In genomic region chr21:29304577-29304976, GRCh38 we compare ENCODE assay signal across 1 cellular context.
TF ChIP-seq lines count a peak whose summit lies in the region.

No MANE protein-coding gene starts in this region.

TF ChIP-seq in GM12878, 131 proteins besides CTCF, POLR2A, EP300 and RAD21:
- TF ChIP-seq SPI1 (IDR thresholded peaks at IDR 0.05; ENCODE audit: borderline replicate concordance, insufficient read depth, low read depth, low read length) (peak; percentile 38; the same call in 1 of the 2 replicates), BCL3 (IDR thresholded peaks at IDR 0.05; ENCODE audit: borderline replicate concordance, insufficient read depth, low read depth, low read length, poor library complexity, severe bottlenecking) (no peak)
